13 cellular contexts compared by ENCODE assay signal in genomic region chr18:36544036-36544725, GRCh38.
DNase-seq lines count a peak whose midpoint lies in the region; ATAC-seq and TF ChIP-seq lines count a peak whose summit lies in the region.
"Had no signal": no experiment of that assay in that cellular context is flagged by ENCODE, and none has a peak within 500 bp of the region (broad histone marks: within the 10 kb centered on the region; RNA-seq: fewer than 3 reads in every experiment).

No MANE protein-coding gene starts in this region.

- H3K36me3 Mint-ChIP-seq in type B pancreatic cell: no peaks in the 10 kb centered on the region
- no peaks in the 10 kb centered on the region for H3K36me3 Mint-ChIP-seq in activated naive CD8-positive, alpha-beta T cell treated with anti-CD3 and anti-CD28 coated beads, Interleukin-2, amount 50 U/mL, for 24 hours (ENCODE audit: low read depth)

- no peak overlapping the region for H3K4me3 ChIP-seq in heart right ventricle

- intact Hi-C loops in heart right ventricle (cut with DNase I): loop anchor here in 1 of 10 donors (10.0 kb wide), 1 partner anchor 59 kb away; no protein-coding TSS in a partner anchor

- TF ChIP-seq CTCF in heart right ventricle (IDR thresholded peaks at IDR 0.05) (no peak), type B pancreatic cell (conservative IDR thresholded peaks at IDR 0.05) (no peak)

- H3K27ac Mint-ChIP-seq in type B pancreatic cell: peak overlapping the region; percentile 23
- H3K27ac Mint-ChIP-seq in activated naive CD8-positive, alpha-beta T cell treated with anti-CD3 and anti-CD28 coated beads, Interleukin-2, amount 50 U/mL, for 24 hours: no peak overlapping the region

- ATAC-seq in heart right ventricle: peak in 7 of 8 donors; percentile 35 to 75 (median 67)
- no peak for ATAC-seq in GM21723 (IDR thresholded peaks at IDR 0.05; ENCODE audit: unreplicated experiment)
- no peak for ATAC-seq in activated naive CD8-positive, alpha-beta T cell treated with anti-CD3 and anti-CD28 coated beads, Interleukin-2, amount 50 U/mL, for 24 hours
- ATAC-seq: activated CD4-positive, CD25-positive, alpha-beta regulatory T cell treated with anti-CD3 and anti-CD28 coated beads, Interleukin-2, amount 50 U/mL, for 24 hours had no signal

- no peaks in the 10 kb centered on the region for H3K36me3 ChIP-seq in heart right ventricle

- no peak overlapping the region for H3K4me3 Mint-ChIP-seq in type B pancreatic cell
- no peak overlapping the region for H3K4me3 Mint-ChIP-seq in activated naive CD8-positive, alpha-beta T cell treated with anti-CD3 and anti-CD28 coated beads, Interleukin-2, amount 50 U/mL, for 24 hours

- 43 to 56% methylated on average over 15 of the region's 15 CpGs for WGBS in heart right ventricle, 2 donors

- H3K27me3 ChIP-seq in heart right ventricle: no peaks in the 10 kb centered on the region

- peak; percentile 37 for DNase-seq in NCI-H1694 treated with DMSO at 0.1 percent for 48 hours (lab: John Stamatoyannopoulos, UW)
- peak; percentile 35 for DNase-seq in amniotic epithelial cell (ENCODE audit: low read depth)
- DNase-seq in heart right ventricle: peak in 1 of 2 donors; percentile 20
- no peak for DNase-seq in type B pancreatic cell (ENCODE audit: extremely low spot score, unreplicated experiment)
- DNase-seq in activated gamma-delta T cell (lab: John Stamatoyannopoulos, UW): no peak
- DNase-seq in activated naive CD8-positive, alpha-beta T cell treated with anti-CD3 and anti-CD28 coated beads, Interleukin-2, amount 50 U/mL, for 24 hours: no peak
- DNase-seq: activated gamma-delta T cell treated with Interleukin-2 at 50 U/mL for 16 hours, Calu3, dermis blood vessel endothelial cell, SIG-M5 had no signal

- H3K9me3 Mint-ChIP-seq in type B pancreatic cell: peaks cover 6% of the 10 kb centered on the region
- H3K9me3 Mint-ChIP-seq in activated naive CD8-positive, alpha-beta T cell treated with anti-CD3 and anti-CD28 coated beads, Interleukin-2, amount 50 U/mL, for 24 hours: no peaks in the 10 kb centered on the region

- no peaks in the 10 kb centered on the region for H3K4me1 Mint-ChIP-seq in type B pancreatic cell (ENCODE audit: unreplicated experiment)
- no peaks in the 10 kb centered on the region for H3K4me1 Mint-ChIP-seq in activated naive CD8-positive, alpha-beta T cell treated with anti-CD3 and anti-CD28 coated beads, Interleukin-2, amount 50 U/mL, for 24 hours

- H3K9me3 ChIP-seq in heart right ventricle: peaks cover 0 to 8% (median 0%) of the 10 kb centered on the region in 11 donors

- H3K27me3 Mint-ChIP-seq in type B pancreatic cell: no peaks in the 10 kb centered on the region
- H3K27me3 Mint-ChIP-seq in activated naive CD8-positive, alpha-beta T cell treated with anti-CD3 and anti-CD28 coated beads, Interleukin-2, amount 50 U/mL, for 24 hours: no peaks in the 10 kb centered on the region

- H3K4me1 ChIP-seq in heart right ventricle: peaks cover 0 to 36% (median 10%) of the 10 kb centered on the region in 9 donors

- peak overlapping the region in 6 of 10 donors; percentile 34 to 63 (median 42) for H3K27ac ChIP-seq in heart right ventricle
- H3K27ac ChIP-seq: HL-60 had no signal

Comparison
In these comparisons a context has a peak if more than half of its experiments do, and no peak if none do; other contexts are left out.
1. DNase-seq: peak in NCI-H1694 treated with DMSO at 0.1 percent for 48 hours (single experiment) and amniotic epithelial cell (single experiment); none in type B pancreatic cell (single experiment), activated gamma-delta T cell (single experiment) and activated naive CD8-positive, alpha-beta T cell treated with anti-CD3 and anti-CD28 coated beads, Interleukin-2, amount 50 U/mL, for 24 hours (single experiment).
2. ATAC-seq: peak in heart right ventricle (7 of 8); none in GM21723 (single experiment) and activated naive CD8-positive, alpha-beta T cell treated with anti-CD3 and anti-CD28 coated beads, Interleukin-2, amount 50 U/mL, for 24 hours (single experiment).